Comparison of ENCODE assay signal across 12 cellular contexts in the genomic region with DNA sequence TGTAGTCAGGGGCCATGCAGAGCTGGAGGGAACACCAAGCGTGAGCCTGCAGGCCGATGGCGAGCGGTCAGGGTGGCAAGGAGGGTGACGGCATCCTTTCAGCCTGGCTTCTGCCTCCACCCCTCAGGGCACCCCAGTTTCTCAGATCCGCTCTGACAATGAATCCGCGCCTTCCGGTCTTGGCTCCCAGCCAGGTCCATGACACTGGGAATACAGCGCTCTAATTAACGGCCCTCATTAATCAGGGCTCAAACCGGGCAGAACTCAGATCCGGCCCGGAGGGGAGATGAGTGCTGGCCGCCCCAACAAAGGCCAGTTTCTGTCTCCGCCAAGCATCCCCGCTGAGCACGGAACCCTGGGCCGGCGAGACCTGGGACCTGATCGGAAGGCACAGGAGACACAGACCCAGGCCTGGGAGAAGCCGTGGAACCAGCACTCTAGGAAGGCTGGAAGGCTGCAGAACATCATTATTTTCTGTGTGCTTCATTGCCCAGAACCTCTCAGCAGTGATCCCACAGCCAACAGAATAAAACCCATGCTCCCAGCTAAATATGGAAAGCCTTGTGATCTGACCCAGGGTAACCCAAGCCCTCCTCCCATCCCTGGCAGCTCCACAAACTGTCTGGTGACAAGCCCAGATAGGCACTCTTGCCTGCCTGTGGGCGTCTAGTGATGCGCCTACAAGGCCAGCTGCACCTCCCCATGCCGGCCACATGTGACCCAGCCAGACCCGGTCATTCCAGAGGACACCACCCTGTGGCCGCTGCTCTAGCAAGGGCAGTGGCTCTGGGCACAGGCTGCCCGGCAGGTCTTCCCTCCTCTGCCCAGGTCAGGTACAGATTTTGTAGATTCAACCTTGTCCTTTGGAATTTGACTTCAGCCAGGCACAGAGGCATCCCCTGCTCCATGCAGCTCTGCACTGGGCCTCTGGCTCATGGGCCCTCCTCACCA.
DNase-seq lines count a peak whose midpoint lies in the region; ATAC-seq and TF ChIP-seq lines count a peak whose summit lies in the region.
"Had no signal": no experiment of that assay in that cellular context is flagged by ENCODE, and none has a peak within 500 bp of the region (broad histone marks: within the 10 kb centered on the region; RNA-seq: fewer than 3 reads in every experiment).

No MANE protein-coding gene starts in this region.

- H3K4me1 ChIP-seq in left ventricle myocardium inferior: peaks cover 12% of the 10 kb centered on the region

- H3K27ac Mint-ChIP-seq in effector memory CD8-positive, alpha-beta T cell: no peak overlapping the region
- H3K27ac Mint-ChIP-seq: activated naive CD8-positive, alpha-beta T cell treated with anti-CD3 and anti-CD28 coated beads, Interleukin-2, amount 50 U/mL, for 24 hours had no signal

- peak overlapping the region; percentile 31 for H3K4me3 ChIP-seq in left ventricle myocardium inferior
- H3K4me3 ChIP-seq in coronary artery: no peak overlapping the region
- H3K4me3 ChIP-seq: BLaER1, PC-9 had no signal

- intact Hi-C loops in left ventricle myocardium inferior (cut with micrococcal nuclease) (no loop called here), posterior cingulate gyrus (cut with DNase I) (no loop called here)

- H3K27ac ChIP-seq in left ventricle myocardium inferior (replicated peaks) (peak overlapping the region; percentile 86), coronary artery (no peak overlapping the region)
- H3K27ac ChIP-seq: BLaER1, PC-9 had no signal

- H3K9me3 Mint-ChIP-seq in effector memory CD8-positive, alpha-beta T cell: no peaks in the 10 kb centered on the region
- H3K9me3 Mint-ChIP-seq: activated naive CD8-positive, alpha-beta T cell treated with anti-CD3 and anti-CD28 coated beads, Interleukin-2, amount 50 U/mL, for 24 hours had no signal

- no peaks in the 10 kb centered on the region for H3K36me3 ChIP-seq in left ventricle myocardium inferior
- H3K36me3 ChIP-seq: BLaER1 had no signal

- H3K4me1 Mint-ChIP-seq in effector memory CD8-positive, alpha-beta T cell (ENCODE audit: low read depth in 2 of 2): no peaks in the 10 kb centered on the region
- H3K4me1 Mint-ChIP-seq: activated naive CD8-positive, alpha-beta T cell treated with anti-CD3 and anti-CD28 coated beads, Interleukin-2, amount 50 U/mL, for 24 hours had no signal

- H3K27me3 ChIP-seq in left ventricle myocardium inferior (ENCODE audit: low read depth): no peaks in the 10 kb centered on the region
- H3K27me3 ChIP-seq: BLaER1 had no signal

- H3K27me3 Mint-ChIP-seq in effector memory CD8-positive, alpha-beta T cell: no peaks in the 10 kb centered on the region
- H3K27me3 Mint-ChIP-seq: activated naive CD8-positive, alpha-beta T cell treated with anti-CD3 and anti-CD28 coated beads, Interleukin-2, amount 50 U/mL, for 24 hours had no signal

- no peak overlapping the region for H3K4me3 Mint-ChIP-seq in effector memory CD8-positive, alpha-beta T cell
- H3K4me3 Mint-ChIP-seq: activated naive CD8-positive, alpha-beta T cell treated with anti-CD3 and anti-CD28 coated beads, Interleukin-2, amount 50 U/mL, for 24 hours had no signal

- TF ChIP-seq CTCF in left ventricle myocardium inferior (IDR thresholded peaks at IDR 0.05; ENCODE audit: borderline replicate concordance) (peak; percentile 62), coronary artery (IDR thresholded peaks at IDR 0.05) (no peak)

- H3K9me3 ChIP-seq in left ventricle myocardium inferior (replicated peaks): no peaks in the 10 kb centered on the region

- ATAC-seq in effector memory CD8-positive, alpha-beta T cell (replicated peaks): no peak
- ATAC-seq in GM21576 (IDR thresholded peaks at IDR 0.05; ENCODE audit: unreplicated experiment): no peak
- ATAC-seq: activated naive CD8-positive, alpha-beta T cell treated with anti-CD3 and anti-CD28 coated beads, Interleukin-2, amount 50 U/mL, for 24 hours had no signal

- DNase-seq in DMS153 treated with DMSO at 0.1 percent for 48 hours (lab: John Stamatoyannopoulos, UW; ENCODE audit: unreplicated experiment) (peak; percentile 13), amygdala (lab: John Stamatoyannopoulos, UW) (peak in 38 of 56 donors; percentile 9 to 77 (median 41)), left ventricle myocardium inferior (peak; percentile 76), posterior cingulate gyrus (peak in 9 of 10 donors; percentile 25 to 90 (median 45)), coronary artery (ENCODE audit: low spot score) (no peak)
- DNase-seq in effector memory CD8-positive, alpha-beta T cell: no peak
- no peak for DNase-seq in stimulated activated CD4-positive, alpha-beta T cell treated with anti-CD3 and anti-CD28 coated beads, Interleukin-15, amount 100 ng/mL, for 24 hours
- DNase-seq: activated naive CD8-positive, alpha-beta T cell treated with anti-CD3 and anti-CD28 coated beads, Interleukin-2, amount 50 U/mL, for 24 hours; NCI-H1436 treated with DMSO at 0.1 percent for 48 hours; PC-9 had no signal

- H3K36me3 Mint-ChIP-seq in effector memory CD8-positive, alpha-beta T cell (ENCODE audit: insufficient read depth): no peaks in the 10 kb centered on the region

Comparison
In these comparisons a context has a peak if more than half of its experiments do, and no peak if none do; other contexts are left out.
1. DNase-seq: peak in DMS153 treated with DMSO at 0.1 percent for 48 hours (single experiment), amygdala (38 of 56), left ventricle myocardium inferior (single experiment) and posterior cingulate gyrus (9 of 10); none in effector memory CD8-positive, alpha-beta T cell (0 of 3), coronary artery (single experiment) and stimulated activated CD4-positive, alpha-beta T cell treated with anti-CD3 and anti-CD28 coated beads, Interleukin-15, amount 100 ng/mL, for 24 hours (single experiment).